8 cellular contexts compared by ENCODE assay signal in genomic region chr12:1691123-1692007, GRCh38. TPM values are rescaled to one million over a fixed set of nuclear protein-coding genes. Genes with fewer than 3 reads are reported as not detected.
DNase-seq lines count a peak whose midpoint lies in the region.

No MANE protein-coding gene starts in this region.

- H3K4me1 ChIP-seq in neuron (ENCODE audit: insufficient read depth, low read length) = peaks cover 14% of the 10 kb centered on the region

- CTCF ChIA-PET in activated CD4-positive, alpha-beta memory T cell treated with anti-CD3 and anti-CD28 coated beads for 36 hours (lab: Charles Lee) = interaction anchor here (0.9 to 3.4 kb wide), 5 partner anchors 38 to 248 kb away, joined by 4 to 11 read pairs (median 6); no protein-coding TSS in a partner anchor

- no peaks in the 10 kb centered on the region for H3K9me3 ChIP-seq in neuron (ENCODE audit: low read length)

- peak overlapping the region; percentile 99 for H3K27ac Mint-ChIP-seq in activated CD4-positive, alpha-beta memory T cell treated with anti-CD3 and anti-CD28 coated beads for 36 hours

- peaks cover 46% of the 10 kb centered on the region for H3K4me1 Mint-ChIP-seq in activated CD4-positive, alpha-beta memory T cell treated with anti-CD3 and anti-CD28 coated beads for 36 hours (ENCODE audit: low read depth)

- H3K36me3 ChIP-seq in H7 (replicated peaks; ENCODE audit: control insufficient read depth, insufficient read depth, low read length) (no peaks in the 10 kb centered on the region), neuron (ENCODE audit: insufficient read depth, low read length) (no peaks in the 10 kb centered on the region)

- peaks cover 5% of the 10 kb centered on the region for H3K36me3 Mint-ChIP-seq in activated CD4-positive, alpha-beta memory T cell treated with anti-CD3 and anti-CD28 coated beads for 36 hours

- DNase-seq in NCI-H82 (lab: John Stamatoyannopoulos, UW) (peak; percentile 72), NCI-H82 treated with DMSO at 0.1 percent for 48 hours (lab: John Stamatoyannopoulos, UW; ENCODE audit: unreplicated experiment) (no peak), H7 (peak; percentile 88), LoVo (ENCODE audit: low spot score) (peak; percentile 45), fibroblast of peridontal ligament (ENCODE audit: extremely low read depth) (peak; percentile 12), UCSD-AML1 (lab: John Stamatoyannopoulos, UW; ENCODE audit: unreplicated experiment) (no peak)
- peak; percentile 45 for DNase-seq in activated CD4-positive, alpha-beta memory T cell treated with anti-CD3 and anti-CD28 coated beads for 36 hours

- peak overlapping the region; percentile 93 for H3K4me3 Mint-ChIP-seq in activated CD4-positive, alpha-beta memory T cell treated with anti-CD3 and anti-CD28 coated beads for 36 hours

- H3K4me3 ChIP-seq in H7 (ENCODE audit: insufficient read depth, low read depth, low read length) (peak overlapping the region; percentile 82), neuron (ENCODE audit: low read length) (peak overlapping the region; percentile 64)

- POLR2A ChIA-PET in activated CD4-positive, alpha-beta memory T cell treated with anti-CD3 and anti-CD28 coated beads for 36 hours (lab: Charles Lee) = interaction anchor here (0.9 to 2.1 kb wide), 3 partner anchors 30 to 312 kb away, joined by 3 to 14 read pairs (median 3); no protein-coding TSS in a partner anchor

- peak overlapping the region; percentile 24 for H2AFZ ChIP-seq in neuron (ENCODE audit: low read depth, low read length)

- no peaks in the 10 kb centered on the region for H3K9me3 Mint-ChIP-seq in activated CD4-positive, alpha-beta memory T cell treated with anti-CD3 and anti-CD28 coated beads for 36 hours

- H3K27me3 ChIP-seq in H7 (ENCODE audit: control insufficient read depth, insufficient read depth, low read length) (no peaks in the 10 kb centered on the region), neuron (ENCODE audit: insufficient read depth, low read length) (no peaks in the 10 kb centered on the region)

- intact Hi-C loops in activated CD4-positive, alpha-beta memory T cell treated with anti-CD3 and anti-CD28 coated beads for 36 hours (cut with micrococcal nuclease) = loop anchor here (5.0 kb wide), 1 partner anchor 39 kb away; no protein-coding TSS in a partner anchor

- no peaks in the 10 kb centered on the region for H3K27me3 Mint-ChIP-seq in activated CD4-positive, alpha-beta memory T cell treated with anti-CD3 and anti-CD28 coated beads for 36 hours

RNA-seq across cellular contexts. Expression of gene ADIPOR2, which starts 0.5 kb away (rescaled TPM):
- 23.0 and 26.5 TPM in 2 replicates for total RNA-seq in H7 (2014; rRNA removed; shearing (Covaris generic))
- 10 to 100 TPM; 43.8 to 47.3 TPM for total RNA-seq in activated CD4-positive, alpha-beta memory T cell treated with anti-CD3 and anti-CD28 coated beads for 36 hours

Comparison
In these comparisons a context has a peak if more than half of its experiments do, and no peak if none do; other contexts are left out.
1. DNase-seq: peak in NCI-H82 (single experiment), H7 (single experiment), LoVo (single experiment), activated CD4-positive, alpha-beta memory T cell treated with anti-CD3 and anti-CD28 coated beads for 36 hours (single experiment) and fibroblast of peridontal ligament (single experiment); none in NCI-H82 treated with DMSO at 0.1 percent for 48 hours (single experiment) and UCSD-AML1 (single experiment).